ENCODE assay signal across 8 cellular contexts in genomic region chr18:11850821-11851155, GRCh38. TPM values are rescaled to one million over a fixed set of nuclear protein-coding genes. Genes with fewer than 3 reads are reported as not detected.
DNase-seq lines count a peak whose midpoint lies in the region; ATAC-seq lines count a peak whose summit lies in the region.

No MANE protein-coding gene starts in this region.

- H3K4me3 ChIP-seq in NT2/D1 (ENCODE audit: insufficient read length, low read depth) (peak overlapping the region; percentile 90), duodenal mucosa (ENCODE audit: low read depth in 1 of 2, low read length in 2 of 2) (peak overlapping the region; percentile 99 to 100), mononuclear cell (ENCODE audit: low read length) (peak overlapping the region; percentile 85)

- H3K4me3 Mint-ChIP-seq in activated CD4-positive, alpha-beta T cell treated with anti-CD3 and anti-CD28 coated beads, Interleukin-2, amount 10 ng/mL, durations not matched to agents 7 days and 5 days = peak overlapping the region; percentile 100

- H3K27me3 ChIP-seq in NT2/D1 (ENCODE audit: insufficient read depth, insufficient read length) (no peaks in the 10 kb centered on the region), duodenal mucosa (ENCODE audit: control insufficient read depth in 1 of 2, insufficient read depth in 2 of 2, low read length in 2 of 2) (no peaks in the 10 kb centered on the region), mononuclear cell (ENCODE audit: insufficient read depth, low read length) (no peaks in the 10 kb centered on the region)

- POLR2A ChIA-PET in activated CD4-positive, alpha-beta T cell treated with anti-CD3 and anti-CD28 coated beads, Interleukin-2, amount 10 ng/mL, durations not matched to agents 7 days and 5 days (lab: Charles Lee) = no interaction called here

- ATAC-seq in HG02943 (IDR thresholded peaks at IDR 0.05; ENCODE audit: low read depth, unreplicated experiment) = peak; percentile 30

- H3K9me3 Mint-ChIP-seq in activated CD4-positive, alpha-beta T cell treated with anti-CD3 and anti-CD28 coated beads, Interleukin-2, amount 10 ng/mL, durations not matched to agents 7 days and 5 days = no peaks in the 10 kb centered on the region

- H3K36me3 ChIP-seq in NT2/D1 (ENCODE audit: insufficient read depth, insufficient read length, low read length) = peaks cover 5% of the 10 kb centered on the region
- no peaks in the 10 kb centered on the region for H3K36me3 ChIP-seq in duodenal mucosa (ENCODE audit: control insufficient read depth in 1 of 2, insufficient read depth in 2 of 2, low read length in 2 of 2)

- CTCF ChIA-PET in activated CD4-positive, alpha-beta T cell treated with anti-CD3 and anti-CD28 coated beads, Interleukin-2, amount 10 ng/mL, durations not matched to agents 7 days and 5 days (lab: Charles Lee) = no interaction called here

- peaks cover 5% of the 10 kb centered on the region for H3K27me3 Mint-ChIP-seq in activated CD4-positive, alpha-beta T cell treated with anti-CD3 and anti-CD28 coated beads, Interleukin-2, amount 10 ng/mL, durations not matched to agents 7 days and 5 days

- peak overlapping the region; percentile 46 for H3K9ac ChIP-seq in NT2/D1 (ENCODE audit: insufficient read length, low read depth)
- H3K9ac ChIP-seq in duodenal mucosa (ENCODE audit: low read depth in 1 of 2, low read length in 2 of 2) = peak overlapping the region; percentile 99 to 100

- no peak for DNase-seq in activated CD4-positive, alpha-beta T cell treated with anti-CD3 and anti-CD28 coated beads, Interleukin-2, amount 10 ng/mL, durations not matched to agents 7 days and 5 days
- DNase-seq in activated CD4-positive, alpha-beta T cell treated with anti-CD3 and anti-CD28 coated beads for 1 hour = no peak
- DNase-seq in NT2/D1 (ENCODE audit: low read depth, low spot score) (no peak), UCSD-AML1 (lab: John Stamatoyannopoulos, UW; ENCODE audit: unreplicated experiment) (no peak), activated gamma-delta T cell (lab: John Stamatoyannopoulos, UW) (no peak)

- H3K4me1 Mint-ChIP-seq in activated CD4-positive, alpha-beta T cell treated with anti-CD3 and anti-CD28 coated beads, Interleukin-2, amount 10 ng/mL, durations not matched to agents 7 days and 5 days = peaks cover 32% of the 10 kb centered on the region

- peaks cover 6% of the 10 kb centered on the region for H3K36me3 Mint-ChIP-seq in activated CD4-positive, alpha-beta T cell treated with anti-CD3 and anti-CD28 coated beads, Interleukin-2, amount 10 ng/mL, durations not matched to agents 7 days and 5 days (ENCODE audit: low read depth)

- H3K4me1 ChIP-seq in NT2/D1 (ENCODE audit: insufficient read depth, insufficient read length) (peaks cover 3% of the 10 kb centered on the region), duodenal mucosa (ENCODE audit: control insufficient read depth in 1 of 2, insufficient read depth in 2 of 2, low read length in 2 of 2) (peaks cover 21 to 33% of the 10 kb centered on the region in 2 donors), mononuclear cell (ENCODE audit: insufficient read depth, low read length) (peaks cover 29% of the 10 kb centered on the region)

- peak overlapping the region; percentile 100 for H3K27ac Mint-ChIP-seq in activated CD4-positive, alpha-beta T cell treated with anti-CD3 and anti-CD28 coated beads, Interleukin-2, amount 10 ng/mL, durations not matched to agents 7 days and 5 days

- peak overlapping the region; percentile 93 for H3K27ac ChIP-seq in duodenal mucosa (ENCODE audit: low read depth, low read length)

- H3K9me3 ChIP-seq in NT2/D1 (ENCODE audit: insufficient read depth, low read length) (no peaks in the 10 kb centered on the region), duodenal mucosa (ENCODE audit: control insufficient read depth in 1 of 2, low read length in 2 of 2) (no peaks in the 10 kb centered on the region), mononuclear cell (ENCODE audit: low read depth, low read length) (no peaks in the 10 kb centered on the region)

RNA-seq across cellular contexts. Expression of gene CHMP1B, which starts 0.4 kb away (rescaled TPM):
- 10 to 100 TPM; 24.3 to 26.8 TPM for total RNA-seq in activated CD4-positive, alpha-beta T cell treated with anti-CD3 and anti-CD28 coated beads, Interleukin-2, amount 10 ng/mL, durations not matched to agents 7 days and 5 days
- 211 TPM for total RNA-seq in mononuclear cell

RNA-seq across cellular contexts. Expression of gene MPPE1, which starts 57.3 kb away (rescaled TPM):
- total RNA-seq in activated CD4-positive, alpha-beta T cell treated with anti-CD3 and anti-CD28 coated beads, Interleukin-2, amount 10 ng/mL, durations not matched to agents 7 days and 5 days = 10 to 100 TPM; 60.7 to 64.0 TPM
- 30.7 TPM for total RNA-seq in mononuclear cell
